Comparison of ENCODE assay signal across 1 cellular context in genomic region chr4:185318679-185319078, GRCh38.
A peak's percentile ranks its signal among the peaks of the same experiment; 100 is the strongest.
TF ChIP-seq lines count a peak whose summit lies in the region.

No MANE protein-coding gene starts in this region.

TF ChIP-seq in HepG2, 621 proteins besides CTCF, POLR2A, EP300 and RAD21 (continued from another document and continues in another):
- TF ChIP-seq STAT5B (CRISPR knock-in tag; IDR thresholded peaks at IDR 0.05) (no peak), TCF7 (IDR thresholded peaks at IDR 0.05; ENCODE audit: low read depth) (peak; percentile 42; the same call in 1 of the 2 replicates), GABPA (IDR thresholded peaks at IDR 0.05; ENCODE audit: low read depth, low read length) (no peak), GABPA (CRISPR knock-in tag; IDR thresholded peaks at IDR 0.05; ENCODE audit: low read depth) (peak; percentile 56), ZNF142 (CRISPR knock-in tag; IDR thresholded peaks at IDR 0.05) (no peak), ZFP37 (CRISPR knock-in tag; IDR thresholded peaks at IDR 0.05; ENCODE audit: borderline replicate concordance) (no peak), ZNF124 (CRISPR knock-in tag; IDR thresholded peaks at IDR 0.05) (peak; percentile 68; the same call in 1 of the 2 replicates), SOX6 (IDR thresholded peaks at IDR 0.05) (no peak), SOX6 (CRISPR knock-in tag; IDR thresholded peaks at IDR 0.05) (peak; percentile 92), POGK (CRISPR knock-in tag; conservative IDR thresholded peaks at IDR 0.05) (no peak), IKZF4 (CRISPR knock-in tag; IDR thresholded peaks at IDR 0.05; ENCODE audit: borderline replicate concordance, low read depth, not compliant biosample characterization) (no peak), ZNF724P (CRISPR knock-in tag; IDR thresholded peaks at IDR 0.05; ENCODE audit: borderline replicate concordance) (no peak), HMGA1 (CRISPR knock-in tag; conservative IDR thresholded peaks at IDR 0.05) (no peak), ZNF83 (CRISPR knock-in tag; IDR thresholded peaks at IDR 0.05; ENCODE audit: borderline replicate concordance) (no peak), ATF3 (CRISPR knock-in tag; IDR thresholded peaks at IDR 0.05) (peak; percentile 64; the same call in 1 of the 2 replicates), SOX13 (IDR thresholded peaks at IDR 0.05) (peak; percentile 64; the same call in 1 of the 2 replicates), SOX13 (CRISPR knock-in tag; conservative IDR thresholded peaks at IDR 0.05 in 1 of 2, IDR thresholded peaks at IDR 0.05 in 1 of 2) (peak in 1 of 2 experiments; percentile 93; a peak in 2 of 4 replicates), NCOR1 (IDR thresholded peaks at IDR 0.05; ENCODE audit: borderline replicate concordance, low read length) (no peak), HOXD1 (CRISPR knock-in tag; IDR thresholded peaks at IDR 0.05) (no peak), ZFX (CRISPR knock-in tag; IDR thresholded peaks at IDR 0.05; ENCODE audit: low read depth) (no peak), MAX (IDR thresholded peaks at IDR 0.05) (peak; percentile 83), KDM5B (CRISPR knock-in tag; IDR thresholded peaks at IDR 0.05; ENCODE audit: borderline replicate concordance) (no peak), MXD3 (CRISPR knock-in tag; IDR thresholded peaks at IDR 0.05) (no peak), KMT2A (CRISPR knock-in tag; IDR thresholded peaks at IDR 0.05) (peak; percentile 33; the same call in 1 of the 2 replicates), PRDM15 (CRISPR knock-in tag; IDR thresholded peaks at IDR 0.05) (no peak), ZNF280B (CRISPR knock-in tag; IDR thresholded peaks at IDR 0.05; ENCODE audit: borderline replicate concordance) (no peak), RERE (CRISPR knock-in tag; IDR thresholded peaks at IDR 0.05; ENCODE audit: low read depth) (0 out of 2 replicates have a peak, but pooled peaks have one; percentile 15), ZNF777 (CRISPR knock-in tag; IDR thresholded peaks at IDR 0.05) (no peak), ZNF770 (CRISPR knock-in tag; IDR thresholded peaks at IDR 0.05) (no peak), CBX5 (CRISPR knock-in tag; IDR thresholded peaks at IDR 0.05; ENCODE audit: borderline replicate concordance) (no peak), NFYC (CRISPR knock-in tag; IDR thresholded peaks at IDR 0.05) (no peak), NCOA5 (CRISPR knock-in tag; IDR thresholded peaks at IDR 0.05) (no peak), ATF5 (CRISPR knock-in tag; IDR thresholded peaks at IDR 0.05; ENCODE audit: low read depth) (no peak), ZNF768 (CRISPR knock-in tag; IDR thresholded peaks at IDR 0.05) (no peak), SKI (IDR thresholded peaks at IDR 0.05; ENCODE audit: partially characterized antibody) (no peak), REL (CRISPR knock-in tag; conservative IDR thresholded peaks at IDR 0.05) (no peak)
